In genomic region chr12:72622556-72622955, GRCh38 we compare ENCODE assay signal across 23 cellular contexts.
DNase-seq lines count a peak whose midpoint lies in the region; ATAC-seq lines count a peak whose summit lies in the region.
"Had no signal": no experiment of that assay in that cellular context is flagged by ENCODE, and none has a peak within 500 bp of the region (broad histone marks: within the 10 kb centered on the region; RNA-seq: fewer than 3 reads in every experiment).

No MANE protein-coding gene starts in this region.

- H3K27me3 Mint-ChIP-seq in activated naive CD4-positive, alpha-beta T cell treated with anti-CD3 and anti-CD28 coated beads, Interleukin-2, amount 10 ng/mL, durations not matched to agents 7 days and 5 days, result no peaks in the 10 kb centered on the region
- H3K27me3 Mint-ChIP-seq: activated B cell treated with CpG ODN at 0.5 μM for 24 hours; activated CD4-positive, alpha-beta memory T cell treated with anti-CD3 and anti-CD28 coated beads for 36 hours had no signal

- H3K4me3 Mint-ChIP-seq in activated naive CD4-positive, alpha-beta T cell treated with anti-CD3 and anti-CD28 coated beads, Interleukin-2, amount 10 ng/mL, durations not matched to agents 7 days and 5 days, result no peak overlapping the region
- H3K4me3 Mint-ChIP-seq: activated B cell treated with CpG ODN at 0.5 μM for 24 hours; activated CD4-positive, alpha-beta memory T cell treated with anti-CD3 and anti-CD28 coated beads for 36 hours; CD8-positive, alpha-beta T cell had no signal

- H3K36me3 Mint-ChIP-seq in activated naive CD4-positive, alpha-beta T cell treated with anti-CD3 and anti-CD28 coated beads, Interleukin-2, amount 10 ng/mL, durations not matched to agents 7 days and 5 days, result no peaks in the 10 kb centered on the region
- H3K36me3 Mint-ChIP-seq: activated CD4-positive, alpha-beta memory T cell treated with anti-CD3 and anti-CD28 coated beads for 36 hours; CD8-positive, alpha-beta T cell had no signal

- H3K9me3 Mint-ChIP-seq in activated naive CD4-positive, alpha-beta T cell treated with anti-CD3 and anti-CD28 coated beads, Interleukin-2, amount 10 ng/mL, durations not matched to agents 7 days and 5 days, result peaks cover 2% of the 10 kb centered on the region
- H3K9me3 Mint-ChIP-seq: activated B cell treated with CpG ODN at 0.5 μM for 24 hours had no signal

- CTCF ChIA-PET in activated naive CD4-positive, alpha-beta T cell treated with anti-CD3 and anti-CD28 coated beads, Interleukin-2, amount 10 ng/mL, durations not matched to agents 7 days and 5 days (lab: Charles Lee), result no interaction called here

- H3K27ac Mint-ChIP-seq in activated naive CD4-positive, alpha-beta T cell treated with anti-CD3 and anti-CD28 coated beads, Interleukin-2, amount 10 ng/mL, durations not matched to agents 7 days and 5 days, result no peak overlapping the region
- H3K27ac Mint-ChIP-seq: activated B cell treated with CpG ODN at 0.5 μM for 24 hours; activated CD4-positive, alpha-beta memory T cell treated with anti-CD3 and anti-CD28 coated beads for 36 hours; CD8-positive, alpha-beta T cell had no signal

- ATAC-seq in GM19043 (IDR thresholded peaks at IDR 0.05; ENCODE audit: low read depth, unreplicated experiment) (peak; percentile 76), HG02970 (IDR thresholded peaks at IDR 0.05; ENCODE audit: low FRiP score, unreplicated experiment) (peak; percentile 72), HG03460 (IDR thresholded peaks at IDR 0.05; ENCODE audit: unreplicated experiment) (peak; percentile 87)
- ATAC-seq: CD8-positive, alpha-beta T cell; heart right ventricle had no signal

- DNase-seq in SKM-1 (lab: John Stamatoyannopoulos, UW; ENCODE audit: unreplicated experiment), result no peak
- no peak for DNase-seq in Kasumi-1 (lab: John Stamatoyannopoulos, UW)
- no peak for DNase-seq in activated naive CD4-positive, alpha-beta T cell treated with anti-CD3 and anti-CD28 coated beads, Interleukin-2, amount 10 ng/mL, durations not matched to agents 7 days and 5 days
- no peak for DNase-seq in KBM-7
- DNase-seq: activated B cell treated with CpG ODN at 0.5 μM for 24 hours; activated CD4-positive, alpha-beta memory T cell treated with anti-CD3 and anti-CD28 coated beads for 36 hours; activated naive CD4-positive, alpha-beta T cell treated with Interleukin-2 at 50 U/mL for 16 hours; caudate nucleus; CD8-positive, alpha-beta T cell; DND-41; HCEC 1CT; heart right ventricle; NCI-H1417; NCI-H524; occipital lobe; RPMI8226; SK-N-SH; stimulated activated CD4-positive, alpha-beta T cell treated with anti-CD3 and anti-CD28 coated beads, Interleukin-4, amount 100 ng/mL, for 4 hours; stomach; trophoblast cell had no signal

- H3K4me1 Mint-ChIP-seq in activated naive CD4-positive, alpha-beta T cell treated with anti-CD3 and anti-CD28 coated beads, Interleukin-2, amount 10 ng/mL, durations not matched to agents 7 days and 5 days, result no peaks in the 10 kb centered on the region
- H3K4me1 Mint-ChIP-seq: activated B cell treated with CpG ODN at 0.5 μM for 24 hours had no signal

- in situ Hi-C loops in KBM-7 (cut with MboI; ENCODE audit: low pct_unique_long_range_greater_than_20kb, low sequenced_read_pairs), result no loop called here
